Comparison of ENCODE assay signal across 11 cellular contexts in genomic region chr2:17620280-17620679, GRCh38.
DNase-seq lines count a peak whose midpoint lies in the region; ATAC-seq and TF ChIP-seq lines count a peak whose summit lies in the region.
"Had no signal": no experiment of that assay in that cellular context is flagged by ENCODE, and none has a peak within 500 bp of the region (broad histone marks: within the 10 kb centered on the region; RNA-seq: fewer than 3 reads in every experiment).

No MANE protein-coding gene starts in this region.

- H3K27me3 Mint-ChIP-seq in MCF 10A (ENCODE audit: insufficient read depth, unreplicated experiment): no peaks in the 10 kb centered on the region
- H3K27me3 Mint-ChIP-seq in mesothelial cell of epicardium (ENCODE audit: low read depth): peaks cover 3% of the 10 kb centered on the region

- intact Hi-C loops in MCF 10A (cut with micrococcal nuclease): no loop called here

- ATAC-seq in HG02885 (IDR thresholded peaks at IDR 0.05; ENCODE audit: poor library complexity, unreplicated experiment) (no peak), HG02981 (IDR thresholded peaks at IDR 0.05; ENCODE audit: unreplicated experiment) (no peak)

- TF ChIP-seq EP300 in Ishikawa (IDR thresholded peaks at IDR 0.05; ENCODE audit: borderline replicate concordance): no peak

- no TSS peak for BruUV-seq in MCF 10A (replicated peaks; lab: Mats Ljungman, UMichigan)

- no peaks in the 10 kb centered on the region for H3K27me3 ChIP-seq in right atrium auricular region
- no peaks in the 10 kb centered on the region; the same call in 1 of the 2 replicates for H3K27me3 ChIP-seq in SJCRH30

- TF ChIP-seq CTCF in MCF 10A (IDR thresholded peaks at IDR 0.05; ENCODE audit: unreplicated experiment) (no peak), right atrium auricular region (IDR thresholded peaks at IDR 0.05) (no peak), mesothelial cell of epicardium (IDR thresholded peaks at IDR 0.05; ENCODE audit: unreplicated experiment) (no peak)

- H3K36me3 ChIP-seq in right atrium auricular region: no peaks in the 10 kb centered on the region
- H3K36me3 ChIP-seq in SJCRH30: no peaks in the 10 kb centered on the region

- POLR2A ChIA-PET in MCF 10A (lab: Yijun Ruan, JAX): interaction anchor here (0.5 to 5.6 kb wide), 11 partner anchors 10 to 409 kb away, joined by 3 to 48 read pairs (median 7); partner anchors contain the start of gene VSNL1

- peak overlapping the region; percentile 5 to 64 for H3K27ac ChIP-seq in right atrium auricular region
- H3K27ac ChIP-seq in SJCRH30: no peak overlapping the region
- H3K27ac ChIP-seq: PC-9 had no signal

- H3K9me3 Mint-ChIP-seq in MCF 10A (ENCODE audit: unreplicated experiment): no peaks in the 10 kb centered on the region
- peaks cover 13% of the 10 kb centered on the region for H3K9me3 Mint-ChIP-seq in mesothelial cell of epicardium
- H3K9me3 Mint-ChIP-seq: stimulated activated naive CD8-positive, alpha-beta T cell treated with anti-CD3 and anti-CD28 coated beads, Interleukin-15, Interleukin-2, amounts not matched to agents 100 ng/mL and 50 ng/mL, for 24 hours had no signal

- H3K4me3 ChIP-seq in right atrium auricular region (no peak overlapping the region), SJCRH30 (no peak overlapping the region)
- H3K4me3 ChIP-seq: PC-9 had no signal

- no peak for TF ChIP-seq RAD21 in Ishikawa (IDR thresholded peaks at IDR 0.05; ENCODE audit: low read depth)

- no peak overlapping the region for H3K27ac Mint-ChIP-seq in MCF 10A (ENCODE audit: low read depth, unreplicated experiment)
- no peak overlapping the region for H3K27ac Mint-ChIP-seq in mesothelial cell of epicardium
- H3K27ac Mint-ChIP-seq: activated B cell treated with CpG ODN at 0.5 μM for 24 hours; stimulated activated naive CD8-positive, alpha-beta T cell treated with anti-CD3 and anti-CD28 coated beads, Interleukin-15, Interleukin-2, amounts not matched to agents 100 ng/mL and 50 ng/mL, for 24 hours had no signal

- DNase-seq in A172 (ENCODE audit: low spot score) (peak; percentile 72), MCF 10A (ENCODE audit: unreplicated experiment) (peak; percentile 88), right atrium auricular region (ENCODE audit: low spot score) (no peak), mesothelial cell of epicardium (ENCODE audit: low spot score in 2 of 2, unreplicated experiment in 2 of 2) (no peak), SJCRH30 (no peak)
- DNase-seq: activated B cell treated with CpG ODN at 0.5 μM for 24 hours had no signal

- peaks cover 0 to 18% of the 10 kb centered on the region in 2 donors for H3K4me1 ChIP-seq in right atrium auricular region
- no peaks in the 10 kb centered on the region for H3K4me1 ChIP-seq in SJCRH30

- peaks cover 34% of the 10 kb centered on the region for H3K4me1 Mint-ChIP-seq in MCF 10A (ENCODE audit: insufficient read depth, unreplicated experiment)
- peaks cover 17% of the 10 kb centered on the region for H3K4me1 Mint-ChIP-seq in mesothelial cell of epicardium
- H3K4me1 Mint-ChIP-seq: activated B cell treated with CpG ODN at 0.5 μM for 24 hours had no signal

- CTCF ChIA-PET in MCF 10A (lab: Yijun Ruan, JAX): interaction anchor here (0.6 to 1.2 kb wide), 3 partner anchors 12 to 1525 kb away, joined by 3 read pairs; no protein-coding TSS in a partner anchor

- H3K36me3 Mint-ChIP-seq in MCF 10A (ENCODE audit: insufficient read depth, unreplicated experiment): no peaks in the 10 kb centered on the region
- no peaks in the 10 kb centered on the region for H3K36me3 Mint-ChIP-seq in mesothelial cell of epicardium

- H3K9me3 ChIP-seq in right atrium auricular region (no peaks in the 10 kb centered on the region), SJCRH30 (replicated peaks) (no peaks in the 10 kb centered on the region)

- H3K4me3 Mint-ChIP-seq in MCF 10A (ENCODE audit: unreplicated experiment): peak overlapping the region; percentile 19
- H3K4me3 Mint-ChIP-seq in mesothelial cell of epicardium: no peak overlapping the region
- H3K4me3 Mint-ChIP-seq: activated B cell treated with CpG ODN at 0.5 μM for 24 hours; stimulated activated naive CD8-positive, alpha-beta T cell treated with anti-CD3 and anti-CD28 coated beads, Interleukin-15, Interleukin-2, amounts not matched to agents 100 ng/mL and 50 ng/mL, for 24 hours had no signal

TF ChIP-seq in Ishikawa, 13 proteins besides CTCF, POLR2A, EP300 and RAD21:
- 0 out of 2 replicates have a peak, but pooled peaks have one; percentile 33 for TF ChIP-seq TEAD4 (IDR thresholded peaks at IDR 0.05)
- no peak for TF ChIP-seq USF1 (IDR thresholded peaks at IDR 0.05)
- peak; percentile 62; the same call in 1 of the 2 replicates for TF ChIP-seq MAX (IDR thresholded peaks at IDR 0.05)
- peak; percentile 38; the same call in 1 of the 2 replicates for TF ChIP-seq TCF12 (IDR thresholded peaks at IDR 0.05; ENCODE audit: low read depth)
- TF ChIP-seq ZBTB7A (IDR thresholded peaks at IDR 0.05; ENCODE audit: low read depth): no peak
- TF ChIP-seq REST (IDR thresholded peaks at IDR 0.05; ENCODE audit: low read depth): no peak
- no peak for TF ChIP-seq CEBPB (IDR thresholded peaks at IDR 0.05)
- no peak for TF ChIP-seq CREB1 (IDR thresholded peaks at IDR 0.05; ENCODE audit: low read depth)
- TF ChIP-seq YY1 (IDR thresholded peaks at IDR 0.05; ENCODE audit: low read depth): no peak
- TF ChIP-seq TAF1 (IDR thresholded peaks at IDR 0.05; ENCODE audit: low read depth): no peak
- no peak for TF ChIP-seq FOXM1 (IDR thresholded peaks at IDR 0.05; ENCODE audit: borderline replicate concordance, low read depth)
- no peak for TF ChIP-seq EGR1 (IDR thresholded peaks at IDR 0.05)
- peak; percentile 57; the same call in 1 of the 2 replicates for TF ChIP-seq NFIC (IDR thresholded peaks at IDR 0.05)
TF ChIP-seq in Ishikawa: peak in this region for 4.

Comparison
In these comparisons a context has a peak if more than half of its experiments do, and no peak if none do; other contexts are left out.
1. DNase-seq: peak in A172 (single experiment) and MCF 10A (single experiment); none in right atrium auricular region (single experiment), mesothelial cell of epicardium (0 of 2) and SJCRH30 (0 of 2).